ENCODE assay signal across 9 cellular contexts in genomic region chr22:46373838-46374662, GRCh38. TPM values are rescaled to one million over a fixed set of nuclear protein-coding genes. Genes with fewer than 3 reads are reported as not detected.
DNase-seq lines count a peak whose midpoint lies in the region; TF ChIP-seq lines count a peak whose summit lies in the region.
"Had no signal": no experiment of that assay in that cellular context is flagged by ENCODE, and none has a peak within 500 bp of the region (broad histone marks: within the 10 kb centered on the region; RNA-seq: fewer than 3 reads in every experiment).

No MANE protein-coding gene starts in this region.

- POLR2A ChIA-PET in A673 (lab: Charles Lee; ENCODE audit: low non-redundant PET), result no interaction called here

- peak; percentile 46 for DNase-seq in activated CD8-positive, alpha-beta memory T cell treated with anti-CD3 and anti-CD28 coated beads, Interleukin-2, amount 50 U/mL, for 4 hours
- DNase-seq in left kidney (ENCODE audit: low read depth, low spot score), result peak; percentile 58
- no peak for DNase-seq in NCI-H446 treated with DMSO at 0.1 percent for 48 hours (lab: John Stamatoyannopoulos, UW)
- no peak for DNase-seq in A673 (ENCODE audit: low spot score)
- DNase-seq in adrenal gland, result no peak
- DNase-seq in globus pallidus (ENCODE audit: low spot score), result no peak
- DNase-seq: NCI-H510A had no signal

- H3K4me2 ChIP-seq in BLaER1 treated with 17β-estradiol and CSF1 and Interleukin-3, amounts not matched to agents 10 nM and 100 nM, result peak overlapping the region; percentile 64 to 98 (median 89)

- TF ChIP-seq POLR2A in adrenal gland (IDR thresholded peaks at IDR 0.05), result no peak

- H3K4me1 ChIP-seq in BLaER1 treated with 17β-estradiol and CSF1 and Interleukin-3, amounts not matched to agents 10 nM and 100 nM, result peaks cover 27 to 44% (median 31%) of the 10 kb centered on the region in 10 experiments
- H3K4me1 ChIP-seq in A673 (ENCODE audit: insufficient read depth, low read length, poor library complexity, severe bottlenecking) (no peaks in the 10 kb centered on the region), adrenal gland (replicated peaks in 1 of 2) (peaks cover 6 to 13% of the 10 kb centered on the region in 2 donors)

- intact Hi-C loops in A673 (cut with micrococcal nuclease; ENCODE audit: unreplicated experiment) (no loop called here), adrenal gland (cut with DNase I) (no loop called here)

- peak overlapping the region in 6 of 11 experiments; percentile 8 to 52 (median 24); a peak in 8 of 22 replicates for H3K27ac ChIP-seq in BLaER1 treated with 17β-estradiol and CSF1 and Interleukin-3, amounts not matched to agents 10 nM and 100 nM
- H3K27ac ChIP-seq in A673 (ENCODE audit: low read depth, low read length, poor library complexity, severe bottlenecking) (no peak overlapping the region), adrenal gland (no peak overlapping the region)

- TF ChIP-seq EP300 in Ishikawa (IDR thresholded peaks at IDR 0.05; ENCODE audit: borderline replicate concordance), result peak; percentile 89

- TF ChIP-seq CTCF in A673 (conservative IDR thresholded peaks at IDR 0.05; ENCODE audit: low read depth, low read length) (no peak), adrenal gland (IDR thresholded peaks at IDR 0.05) (no peak)

- 51 to 71% (median 62%) methylated on average over 32 to 34 of the region's 34 CpGs for WGBS in adrenal gland, 4 donors

- H3K9ac ChIP-seq in BLaER1 treated with 17β-estradiol and CSF1 and Interleukin-3, amounts not matched to agents 10 nM and 100 nM, result peak overlapping the region in 6 of 11 experiments; percentile 21 to 60 (median 44); a peak in 9 of 22 replicates

- no peak; the same call in 1 of the 2 replicates for TF ChIP-seq RAD21 in Ishikawa (IDR thresholded peaks at IDR 0.05; ENCODE audit: low read depth)

- BruUV-seq in A673 (replicated peaks; lab: Mats Ljungman, UMichigan), result no TSS peak

- H3K36me3 ChIP-seq in BLaER1 treated with 17β-estradiol and CSF1 and Interleukin-3, amounts not matched to agents 10 nM and 100 nM, result peaks cover 0 to 21% (median 7%) of the 10 kb centered on the region in 11 experiments; a peak in 8 of 22 replicates
- H3K36me3 ChIP-seq in A673 (ENCODE audit: insufficient read depth, low read length, poor library complexity, severe bottlenecking), result no peaks in the 10 kb centered on the region
- no peaks in the 10 kb centered on the region for H3K36me3 ChIP-seq in adrenal gland (replicated peaks in 1 of 2)

- H3K9me3 ChIP-seq in BLaER1 treated with 17β-estradiol and CSF1 and Interleukin-3, amounts not matched to agents 10 nM and 100 nM (replicated peaks in 1 of 11), result peaks cover 16 to 26% (median 22%) of the 10 kb centered on the region in 11 experiments
- H3K9me3 ChIP-seq in A673 (ENCODE audit: low read depth, low read length, poor library complexity, severe bottlenecking) (no peaks in the 10 kb centered on the region), adrenal gland (replicated peaks in 1 of 3) (peaks cover 0 to 7% (median 0%) of the 10 kb centered on the region in 3 donors)

- H3K27me3 ChIP-seq in BLaER1 treated with 17β-estradiol and CSF1 and Interleukin-3, amounts not matched to agents 10 nM and 100 nM, result peaks cover 5 to 61% (median 22%) of the 10 kb centered on the region in 11 experiments; a peak in 17 of 22 replicates
- H3K27me3 ChIP-seq in A673 (replicated peaks; ENCODE audit: insufficient read depth, low read depth, low read length, poor library complexity) (no peaks in the 10 kb centered on the region), adrenal gland (no peaks in the 10 kb centered on the region)

- peak overlapping the region in 3 of 10 experiments; percentile 24 to 37 (median 36); a peak in 4 of 20 replicates for H3K4me3 ChIP-seq in BLaER1 treated with 17β-estradiol and CSF1 and Interleukin-3, amounts not matched to agents 10 nM and 100 nM
- H3K4me3 ChIP-seq in A673 (ENCODE audit: low read depth, low read length, poor library complexity, severe bottlenecking) (no peak overlapping the region), adrenal gland (no peak overlapping the region)

- peaks cover 0 to 67% (median 21%) of the 10 kb centered on the region in 11 experiments; a peak in 18 of 22 replicates for H4K20me1 ChIP-seq in BLaER1 treated with 17β-estradiol and CSF1 and Interleukin-3, amounts not matched to agents 10 nM and 100 nM

- CTCF ChIA-PET in A673 (lab: Charles Lee), result no interaction called here

TF ChIP-seq in Ishikawa, 13 proteins besides CTCF, POLR2A, EP300 and RAD21:
- peak; percentile 97 for TF ChIP-seq NFIC (IDR thresholded peaks at IDR 0.05)
- TF ChIP-seq FOXM1 (IDR thresholded peaks at IDR 0.05; ENCODE audit: borderline replicate concordance, low read depth), result peak; percentile 70
- no peak for TF ChIP-seq CEBPB (IDR thresholded peaks at IDR 0.05)
- TF ChIP-seq TEAD4 (IDR thresholded peaks at IDR 0.05), result peak; percentile 73
- no peak for TF ChIP-seq YY1 (IDR thresholded peaks at IDR 0.05; ENCODE audit: low read depth)
- 0 out of 2 replicates have a peak, but pooled peaks have one; percentile 16 for TF ChIP-seq ZBTB7A (IDR thresholded peaks at IDR 0.05; ENCODE audit: low read depth)
- peak; percentile 92; the same call in 1 of the 2 replicates for TF ChIP-seq TCF12 (IDR thresholded peaks at IDR 0.05; ENCODE audit: low read depth)
TF ChIP-seq in Ishikawa: peak in this region for 5.

RNA-seq across cellular contexts. Expression of gene TRMU, which starts 38.5 kb away (rescaled TPM):
- total RNA-seq in A673 (2021), result 83.0 and 90.1 TPM in 2 replicates
- total RNA-seq in adrenal gland, result 10 to 100 TPM; 20.2 to 48.0 (median 34.3) TPM
- polyA plus RNA-seq in adrenal gland, result 100 to 1,000 TPM in 1 of 3 donors, 10 to 100 TPM in 2; 26.6 to 107 (median 56.6) TPM

Comparison
In these comparisons a context has a peak if more than half of its experiments do, and no peak if none do; other contexts are left out.
1. H3K27ac ChIP-seq: peak in BLaER1 treated with 17β-estradiol and CSF1 and Interleukin-3, amounts not matched to agents 10 nM and 100 nM (6 of 11); none in A673 (single experiment) and adrenal gland (0 of 5).
2. DNase-seq: peak in activated CD8-positive, alpha-beta memory T cell treated with anti-CD3 and anti-CD28 coated beads, Interleukin-2, amount 50 U/mL, for 4 hours (single experiment) and left kidney (single experiment); none in NCI-H446 treated with DMSO at 0.1 percent for 48 hours (single experiment), A673 (single experiment), adrenal gland (0 of 7) and globus pallidus (single experiment).